19 cellular contexts compared by ENCODE assay signal in genomic region chr17:32100971-32101631, GRCh38. TPM values are rescaled to one million over a fixed set of nuclear protein-coding genes. Genes with fewer than 3 reads are reported as not detected.
DNase-seq lines count a peak whose midpoint lies in the region; ATAC-seq and TF ChIP-seq lines count a peak whose summit lies in the region.
"Had no signal": no experiment of that assay in that cellular context is flagged by ENCODE, and none has a peak within 500 bp of the region (broad histone marks: within the 10 kb centered on the region; RNA-seq: fewer than 3 reads in every experiment).

No MANE protein-coding gene starts in this region.

- intact Hi-C loops in body of pancreas (cut with DNase I) = no loop called here
- intact Hi-C loops in CD14-positive monocyte (cut with micrococcal nuclease) = no loop called here

- H3K27me3 ChIP-seq in body of pancreas (no peaks in the 10 kb centered on the region), neural progenitor cell (no peaks in the 10 kb centered on the region)
- H3K27me3 ChIP-seq: adrenal gland had no signal

- H3K36me3 ChIP-seq in body of pancreas (replicated peaks in 1 of 2; ENCODE audit: insufficient read depth in 1 of 2, low read depth in 2 of 2) = no peaks in the 10 kb centered on the region
- H3K36me3 ChIP-seq in neural progenitor cell = no peaks in the 10 kb centered on the region
- H3K36me3 ChIP-seq: adrenal gland, prostate gland had no signal

- no peak overlapping the region for H3K9ac ChIP-seq in neural progenitor cell

- no peaks in the 10 kb centered on the region for H3K9me3 Mint-ChIP-seq in neural progenitor cell
- H3K9me3 Mint-ChIP-seq in CD14-positive monocyte = peaks cover 0 to 1% (median 0%) of the 10 kb centered on the region in 7 donors
- no peaks in the 10 kb centered on the region for H3K9me3 Mint-ChIP-seq in activated T-cell treated with anti-CD3 and anti-CD28 coated beads, Interleukin-2, amount 50 U/mL, for 4 hours

- WGBS in body of pancreas, 2 donors = 25 to 28% methylated on average over 7 to 8 of the region's 8 CpGs

- H3K4me3 ChIP-seq in body of pancreas (no peak overlapping the region), neural progenitor cell (no peak overlapping the region)
- H3K4me3 ChIP-seq: adrenal gland, prostate gland had no signal

- no peak for TF ChIP-seq CTCF in body of pancreas (IDR thresholded peaks at IDR 0.05)
- no peak for TF ChIP-seq CTCF in neural progenitor cell (IDR thresholded peaks at IDR 0.05)
- TF ChIP-seq CTCF in CD14-positive monocyte (IDR thresholded peaks at IDR 0.05) = no peak

- H3K4me1 ChIP-seq in body of pancreas = peaks cover 30% of the 10 kb centered on the region
- peaks cover 17% of the 10 kb centered on the region for H3K4me1 ChIP-seq in neural progenitor cell
- H3K4me1 ChIP-seq: adrenal gland, prostate gland had no signal

- H4K20me1 ChIP-seq in neural progenitor cell (ENCODE audit: low read depth) = no peaks in the 10 kb centered on the region

- peaks cover 28% of the 10 kb centered on the region for H3K4me1 Mint-ChIP-seq in neural progenitor cell
- peaks cover 23% of the 10 kb centered on the region for H3K4me1 Mint-ChIP-seq in CD14-positive monocyte
- peaks cover 17% of the 10 kb centered on the region for H3K4me1 Mint-ChIP-seq in activated T-cell treated with anti-CD3 and anti-CD28 coated beads, Interleukin-2, amount 50 U/mL, for 4 hours (ENCODE audit: low read depth)

- peaks cover 2% of the 10 kb centered on the region for H3K27me3 Mint-ChIP-seq in neural progenitor cell (ENCODE audit: insufficient read depth, low read depth)
- peaks cover 0 to 5% (median 3%) of the 10 kb centered on the region in 3 donors for H3K27me3 Mint-ChIP-seq in CD14-positive monocyte (ENCODE audit: low read depth in 3 of 3)
- H3K27me3 Mint-ChIP-seq in activated T-cell treated with anti-CD3 and anti-CD28 coated beads, Interleukin-2, amount 50 U/mL, for 4 hours (ENCODE audit: low read depth) = no peaks in the 10 kb centered on the region

- DNase-seq in NCI-H1105 treated with DMSO at 0.1 percent for 48 hours (lab: John Stamatoyannopoulos, UW) (peak; percentile 8), NCI-H1105 (lab: John Stamatoyannopoulos, UW) (no peak), NCI-H146 (lab: John Stamatoyannopoulos, UW) (peak; percentile 57), body of pancreas (peak; percentile 76 to 90 (median 84)), neural progenitor cell (ENCODE audit: low spot score) (no peak), CD14-positive monocyte (ENCODE audit: low spot score) (no peak)
- no peak for DNase-seq in activated T-cell treated with anti-CD3 and anti-CD28 coated beads, Interleukin-2, amount 50 U/mL, for 4 hours
- DNase-seq: activated CD4-positive, alpha-beta T cell treated with anti-CD3 and anti-CD28 coated beads, Interleukin-2, amount 50 U/mL, for 4 hours; C1 segment of cervical spinal cord; glutamatergic neuron; Kasumi-1; kidney glomerular epithelial cell; NCI-H2227 treated with DMSO at 0.1 percent for 48 hours; OCI-M1 had no signal

- no peak overlapping the region for H2AFZ ChIP-seq in neural progenitor cell (replicated peaks)

- H3K79me2 ChIP-seq in neural progenitor cell (ENCODE audit: low read depth) = no peaks in the 10 kb centered on the region

- H3K4me3 Mint-ChIP-seq in neural progenitor cell = no peak overlapping the region
- H3K4me3 Mint-ChIP-seq in CD14-positive monocyte = no peak overlapping the region
- no peak overlapping the region for H3K4me3 Mint-ChIP-seq in activated T-cell treated with anti-CD3 and anti-CD28 coated beads, Interleukin-2, amount 50 U/mL, for 4 hours

- no peaks in the 10 kb centered on the region for H3K9me3 ChIP-seq in body of pancreas
- H3K9me3 ChIP-seq in neural progenitor cell (ENCODE audit: low read depth) = no peaks in the 10 kb centered on the region
- H3K9me3 ChIP-seq: adrenal gland, prostate gland had no signal

- no peak overlapping the region for H3K4me2 ChIP-seq in neural progenitor cell

- peaks cover 6% of the 10 kb centered on the region for H3F3A ChIP-seq in neural progenitor cell (ENCODE audit: low read depth)

- H3K27ac ChIP-seq in body of pancreas = peak overlapping the region in 3 of 4 donors; percentile 51 to 56 (median 55)
- no peak overlapping the region for H3K27ac ChIP-seq in neural progenitor cell
- H3K27ac ChIP-seq: 22Rv1, adrenal gland, prostate gland had no signal

- ATAC-seq in body of pancreas (peak; percentile 89), HG03520 (IDR thresholded peaks at IDR 0.05; ENCODE audit: unreplicated experiment) (no peak)
- ATAC-seq in activated T-cell treated with anti-CD3 and anti-CD28 coated beads, Interleukin-2, amount 50 U/mL, for 4 hours = no peak
- ATAC-seq: SK-N-SH treated with all-trans-retinoic acid at 6 μM for 48 hours had no signal

- TF ChIP-seq POLR2A in body of pancreas (IDR thresholded peaks at IDR 0.05) = no peak

- H3K36me3 Mint-ChIP-seq in neural progenitor cell (no peaks in the 10 kb centered on the region), CD14-positive monocyte (no peaks in the 10 kb centered on the region)
- H3K36me3 Mint-ChIP-seq in activated T-cell treated with anti-CD3 and anti-CD28 coated beads, Interleukin-2, amount 50 U/mL, for 4 hours (ENCODE audit: insufficient read depth) = no peaks in the 10 kb centered on the region

- H3K27ac Mint-ChIP-seq in neural progenitor cell = peak overlapping the region; percentile 8
- H3K27ac Mint-ChIP-seq in CD14-positive monocyte = no peak overlapping the region

RNA-seq across cellular contexts. Expression of gene RHOT1, which starts 41.2 kb away (rescaled TPM):
- total RNA-seq in body of pancreas = 10 to 100 TPM; 15.2 to 25.4 TPM
- 43.7 and 76.4 TPM in 2 replicates for total RNA-seq in neural progenitor cell (ENCODE audit: low replicate concordance)
- 10 to 100 TPM; 45.9 to 51.9 TPM for polyA plus RNA-seq in CD14-positive monocyte
- total RNA-seq in activated T-cell treated with anti-CD3 and anti-CD28 coated beads, Interleukin-2, amount 50 U/mL, for 4 hours = 10 to 100 TPM; 14.0 to 14.9 (median 14.2) TPM

Comparison
In these comparisons a context has a peak if more than half of its experiments do, and no peak if none do; other contexts are left out.
1. DNase-seq: peak in NCI-H1105 treated with DMSO at 0.1 percent for 48 hours (single experiment), NCI-H146 (single experiment) and body of pancreas (4 of 4); none in NCI-H1105 (single experiment), neural progenitor cell (single experiment), CD14-positive monocyte (single experiment) and activated T-cell treated with anti-CD3 and anti-CD28 coated beads, Interleukin-2, amount 50 U/mL, for 4 hours (single experiment).